9 cellular contexts compared by ENCODE assay signal in the genomic region with DNA sequence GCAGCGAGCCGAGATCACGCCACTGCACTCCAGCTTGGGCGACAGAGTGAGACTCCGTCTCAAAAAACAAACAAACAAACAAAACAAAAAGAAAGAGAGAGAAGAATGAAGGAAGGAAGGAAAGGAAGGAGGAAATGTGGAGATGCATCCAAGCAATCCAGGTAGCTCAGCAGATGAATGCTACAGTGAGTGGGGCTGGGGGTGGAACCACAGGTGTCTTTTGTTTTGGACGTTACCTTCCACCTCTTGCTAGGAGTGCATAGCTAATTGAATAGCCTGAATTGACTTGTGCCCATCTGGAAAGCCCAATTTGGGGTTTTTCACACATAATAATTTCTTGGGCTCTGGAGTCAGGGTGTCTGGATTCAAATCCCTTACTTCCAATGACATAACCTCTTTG.
"Had no signal": no experiment of that assay in that cellular context is flagged by ENCODE, and none has a peak within 500 bp of the region (broad histone marks: within the 10 kb centered on the region; RNA-seq: fewer than 3 reads in every experiment).

No MANE protein-coding gene starts in this region.

- H3K27ac Mint-ChIP-seq: IgD-negative memory B cell had no signal

- H3K4me3 Mint-ChIP-seq: IgD-negative memory B cell had no signal

- DNase-seq: NCI-H2029, NCI-H2081 treated with DMSO at 0.1 percent for 48 hours, NCI-H2171, NCI-H510A, SK-N-SH had no signal

- H3K9me3 Mint-ChIP-seq: IgD-negative memory B cell had no signal

- H3K27ac ChIP-seq: KMS-11, RWPE1 had no signal

- H3K9me3 ChIP-seq: SK-N-SH had no signal

- H3K36me3 Mint-ChIP-seq: IgD-negative memory B cell had no signal

- H3K4me3 ChIP-seq: K562 had no signal
